24 cellular contexts compared by ENCODE assay signal in genomic region chr2:21803550-21803949, GRCh38.
"Had no signal": no experiment of that assay in that cellular context is flagged by ENCODE, and none has a peak within 500 bp of the region (broad histone marks: within the 10 kb centered on the region; RNA-seq: fewer than 3 reads in every experiment).

No MANE protein-coding gene starts in this region.

- H3K4me3 ChIP-seq: colonic mucosa, coronary artery, dorsolateral prefrontal cortex, esophagus muscularis mucosa, esophagus squamous epithelium, gastrocnemius medialis, gastroesophageal sphincter, heart left ventricle, heart right ventricle had no signal

- H3K9me3 ChIP-seq: colonic mucosa, esophagus muscularis mucosa, esophagus squamous epithelium, gastrocnemius medialis, gastroesophageal sphincter, heart left ventricle, heart right ventricle had no signal

- H3K27me3 ChIP-seq: colonic mucosa, esophagus muscularis mucosa, esophagus squamous epithelium, foreskin keratinocyte, gastrocnemius medialis, gastroesophageal sphincter, heart left ventricle, heart right ventricle had no signal

- H3K27ac ChIP-seq: colonic mucosa, coronary artery, dorsolateral prefrontal cortex, epithelial cell of prostate, esophagus muscularis mucosa, esophagus squamous epithelium, foreskin keratinocyte, gastrocnemius medialis, gastroesophageal sphincter had no signal

- ATAC-seq: effector memory CD8-positive, alpha-beta T cell; esophagus mucosa; foreskin keratinocyte; gastrocnemius medialis; gastroesophageal sphincter had no signal

- H3K4me1 ChIP-seq: colonic mucosa, esophagus muscularis mucosa, esophagus squamous epithelium, foreskin keratinocyte, gastrocnemius medialis, gastroesophageal sphincter had no signal

- H3K36me3 ChIP-seq: colonic mucosa, esophagus muscularis mucosa, esophagus squamous epithelium, gastrocnemius medialis, gastroesophageal sphincter, heart left ventricle, heart right ventricle had no signal

- DNase-seq: colonic mucosa; cortex of kidney; dermis blood vessel endothelial cell; dorsolateral prefrontal cortex; effector CD4-positive, alpha-beta T cell; effector CD8-positive, alpha-beta T cell; effector memory CD4-positive, alpha-beta T cell; effector memory CD8-positive, alpha-beta T cell; endodermal cell; erythroblast; esophagus squamous epithelium; foreskin fibroblast; foreskin keratinocyte; foreskin melanocyte; gastrocnemius medialis; glutamatergic neuron; head of caudate nucleus; heart left ventricle; heart right ventricle had no signal
